ENCODE assay signal across 10 cellular contexts in the genomic region with DNA sequence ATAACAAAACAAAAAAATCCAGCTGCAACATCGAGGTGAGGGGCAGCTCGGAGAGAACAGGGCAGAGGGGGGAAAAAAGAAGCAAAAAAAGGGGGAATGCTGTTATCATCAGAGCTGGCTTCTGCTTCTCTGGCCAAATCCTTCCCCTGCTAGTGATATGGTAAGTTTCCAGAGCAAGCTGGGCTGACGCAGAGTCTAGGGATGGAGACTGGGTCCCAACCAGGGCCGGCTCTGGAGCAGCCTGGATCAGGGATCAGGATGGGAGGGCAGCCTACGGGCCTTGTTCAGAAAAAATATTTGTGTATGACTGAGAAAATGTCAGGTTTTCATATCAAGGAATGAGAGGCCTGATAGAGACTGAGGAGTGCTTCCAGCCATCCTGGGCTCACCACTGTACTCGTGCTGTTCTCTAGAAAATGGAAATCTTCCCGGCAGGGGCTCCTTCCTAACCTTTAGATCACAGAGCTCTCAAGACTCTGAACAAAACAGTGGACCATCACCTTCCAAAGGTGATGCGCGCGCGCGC. TPM values are rescaled to one million over a fixed set of nuclear protein-coding genes. Genes with fewer than 3 reads are reported as not detected.
DNase-seq lines count a peak whose midpoint lies in the region; TF ChIP-seq lines count a peak whose summit lies in the region.
"Had no signal": no experiment of that assay in that cellular context is flagged by ENCODE, and none has a peak within 500 bp of the region (broad histone marks: within the 10 kb centered on the region; RNA-seq: fewer than 3 reads in every experiment).

No MANE protein-coding gene starts in this region.

- intact Hi-C loops in MCF 10A (cut with micrococcal nuclease) (no loop called here), vagina (cut with DNase I) (no loop called here)

- H3K4me1 Mint-ChIP-seq in MCF 10A (ENCODE audit: insufficient read depth, unreplicated experiment) (peaks cover 51% of the 10 kb centered on the region), nephron progenitor cell (peaks cover 44% of the 10 kb centered on the region)

- H3K9me3 Mint-ChIP-seq in MCF 10A (ENCODE audit: unreplicated experiment) (no peaks in the 10 kb centered on the region), nephron progenitor cell (no peaks in the 10 kb centered on the region)

- peaks cover 12% of the 10 kb centered on the region for H3K36me3 Mint-ChIP-seq in MCF 10A (ENCODE audit: insufficient read depth, unreplicated experiment)
- no peaks in the 10 kb centered on the region for H3K36me3 Mint-ChIP-seq in nephron progenitor cell (ENCODE audit: low read depth)

- peak overlapping the region; percentile 64; the same call in 1 of the 2 replicates for H3K9ac ChIP-seq in ES-I3 (ENCODE audit: low read depth, low read length)

- TF ChIP-seq CTCF in MCF 10A (IDR thresholded peaks at IDR 0.05; ENCODE audit: unreplicated experiment) (no peak), nephron progenitor cell (IDR thresholded peaks at IDR 0.05) (no peak), vagina (IDR thresholded peaks at IDR 0.05) (no peak)

- H3K36me3 ChIP-seq in ES-I3 (ENCODE audit: insufficient read depth, low read length), result no peaks in the 10 kb centered on the region
- no peaks in the 10 kb centered on the region for H3K36me3 ChIP-seq in vagina

- H3K4me3 ChIP-seq in vagina, result peak overlapping the region in 1 of 2 donors; percentile 69

- H3K9me3 ChIP-seq in ES-I3 (ENCODE audit: control insufficient read depth, insufficient read depth, low read length) (no peaks in the 10 kb centered on the region), vagina (no peaks in the 10 kb centered on the region)

- DNase-seq in MCF 10A (ENCODE audit: unreplicated experiment) (no peak), nephron progenitor cell (no peak), NCI-H446 treated with DMSO at 0.1 percent for 48 hours (lab: John Stamatoyannopoulos, UW) (no peak), DMS79 (lab: John Stamatoyannopoulos, UW) (no peak), vagina (ENCODE audit: extremely low spot score in 2 of 2) (no peak)
- DNase-seq: cerebellar nuclear complex; kidney glomerular epithelial cell; NCI-H2081; stimulated activated CD4-positive, alpha-beta T cell treated with anti-CD3 and anti-CD28 coated beads, Interleukin-4, amount 100 ng/mL, for 24 hours had no signal

- H3K27me3 ChIP-seq in vagina, result no peaks in the 10 kb centered on the region

- H3K27ac ChIP-seq in vagina, result no peak overlapping the region

- H3K27ac Mint-ChIP-seq in MCF 10A (ENCODE audit: low read depth, unreplicated experiment), result no peak overlapping the region
- no peak overlapping the region for H3K27ac Mint-ChIP-seq in nephron progenitor cell

- no TSS peak for BruUV-seq in MCF 10A (replicated peaks; lab: Mats Ljungman, UMichigan)

- no peak for TF ChIP-seq POLR2A in vagina (IDR thresholded peaks at IDR 0.05)

- H3K4me3 Mint-ChIP-seq in MCF 10A (ENCODE audit: unreplicated experiment) (peak overlapping the region; percentile 23), nephron progenitor cell (peak overlapping the region; percentile 86)

- POLR2A ChIA-PET in MCF 10A (lab: Yijun Ruan, JAX), result no interaction called here

- H3K27me3 Mint-ChIP-seq in MCF 10A (ENCODE audit: insufficient read depth, unreplicated experiment) (no peaks in the 10 kb centered on the region), nephron progenitor cell (ENCODE audit: low read depth, poor library complexity) (peaks cover 90% of the 10 kb centered on the region)

- H3K4me1 ChIP-seq in ES-I3 (ENCODE audit: insufficient read depth, low read length) (no peaks in the 10 kb centered on the region; the same call in 1 of the 2 replicates), vagina (peaks cover 70% of the 10 kb centered on the region)

- CTCF ChIA-PET in MCF 10A (lab: Yijun Ruan, JAX), result interaction anchor here (0.6 to 0.9 kb wide), 2 partner anchors 13 to 29 kb away, joined by 3 read pairs; no protein-coding TSS in a partner anchor

RNA-seq across cellular contexts. Expression of a gene that starts 0.7 kb away (rescaled TPM):
- 3.0 and 3.3 TPM in 2 replicates for total RNA-seq in MCF 10A (2022)
- 30.7 TPM for total RNA-seq in vagina

RNA-seq across cellular contexts. Expression of a gene that starts 13.7 kb away (rescaled TPM):
- total RNA-seq in MCF 10A (2022) (62.5 and 65.1 TPM in 2 replicates), vagina (23.1 TPM)

RNA-seq across cellular contexts. Expression of a gene that starts 43.5 kb away (rescaled TPM):
- 56.7 and 58.0 TPM in 2 replicates for total RNA-seq in MCF 10A (2022)
- total RNA-seq in vagina, result 488 TPM

RNA-seq across cellular contexts. Expression of a gene that starts 51.4 kb away (rescaled TPM):
- total RNA-seq in MCF 10A (2022) (34.5 and 40.3 TPM in 2 replicates), vagina (13.8 TPM)
